ENCODE assay signal across 20 cellular contexts in the genomic region with DNA sequence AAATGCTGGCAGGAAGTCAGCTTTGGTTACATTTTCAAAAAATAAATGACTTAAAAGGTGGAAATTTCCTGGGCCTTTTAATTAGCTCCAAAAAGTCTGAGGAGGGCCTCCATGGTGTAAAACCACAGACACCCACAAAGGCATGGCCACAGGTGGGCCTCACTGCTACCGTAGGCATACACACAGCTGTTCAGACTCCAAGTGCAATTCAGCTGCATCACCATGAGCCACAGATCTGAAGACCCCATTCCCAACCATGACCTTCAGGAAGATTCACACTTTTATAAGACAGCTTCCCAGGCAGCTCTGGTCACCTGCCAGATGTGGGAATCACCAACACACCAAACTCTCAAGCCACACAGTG. TPM values are rescaled to one million over a fixed set of nuclear protein-coding genes. Genes with fewer than 3 reads are reported as not detected.
DNase-seq lines count a peak whose midpoint lies in the region; ATAC-seq, FAIRE-seq and TF ChIP-seq lines count a peak whose summit lies in the region.
"Had no signal": no experiment of that assay in that cellular context is flagged by ENCODE, and none has a peak within 500 bp of the region (broad histone marks: within the 10 kb centered on the region; RNA-seq: fewer than 3 reads in every experiment).

No MANE protein-coding gene starts in this region.

- H2BK5ac ChIP-seq in H1 (ENCODE audit: low read depth, low read length) = 0 out of 2 replicates have a peak overlapping the region, but pooled peaks have one; percentile 9

- H3K9me3 ChIP-seq in H1 (ENCODE audit: insufficient read depth in 2 of 2, low read depth in 1 of 2, low read length in 1 of 2) = no peaks in the 10 kb centered on the region
- H3K9me3 ChIP-seq: prostate gland, upper lobe of left lung had no signal

- peak; percentile 31 for DNase-seq in stimulated activated CD4-positive, alpha-beta T cell treated with anti-CD3 and anti-CD28 coated beads, Interleukin-15, amount 100 ng/mL, for 24 hours
- no peak for DNase-seq in stimulated activated CD4-positive, alpha-beta T cell treated with anti-CD3 and anti-CD28 coated beads, Interleukin-4, amount 100 ng/mL, for 4 hours
- peak; percentile 33 for DNase-seq in activated CD4-positive, alpha-beta memory T cell treated with anti-CD3 and anti-CD28 coated beads for 36 hours
- no peak for DNase-seq in H1 (ENCODE audit: low read depth in 1 of 2, low spot score in 2 of 2)
- no peak for DNase-seq in Kasumi-1 (lab: John Stamatoyannopoulos, UW)
- DNase-seq in progenitor cell of endocrine pancreas (ENCODE audit: low spot score, unreplicated experiment) = no peak
- DNase-seq: COR-L47, GOT3, MV-4-11, NCI-H1694 treated with DMSO at 0.1 percent for 48 hours, OCI-M1, SHP77, upper lobe of left lung had no signal

- no peaks in the 10 kb centered on the region for H3K9me3 Mint-ChIP-seq in activated CD4-positive, alpha-beta memory T cell treated with anti-CD3 and anti-CD28 coated beads for 36 hours
- no peaks in the 10 kb centered on the region for H3K9me3 Mint-ChIP-seq in progenitor cell of endocrine pancreas (ENCODE audit: low read depth)
- H3K9me3 Mint-ChIP-seq: neural crest cell had no signal

- H3K27ac ChIP-seq in H1 (ENCODE audit: low read depth, low read length) = no peak overlapping the region
- H3K27ac ChIP-seq: prostate gland, skin epidermis, upper lobe of left lung had no signal

- TF ChIP-seq RAD21 in H1 (IDR thresholded peaks at IDR 0.05 in 1 of 2, conservative IDR thresholded peaks at IDR 0.05 in 1 of 2; ENCODE audit: low read depth in 2 of 2, low read length in 2 of 2) = no peak

- H3K4me3 Mint-ChIP-seq in activated CD4-positive, alpha-beta memory T cell treated with anti-CD3 and anti-CD28 coated beads for 36 hours = no peak overlapping the region
- H3K4me3 Mint-ChIP-seq in progenitor cell of endocrine pancreas (ENCODE audit: low read depth) = no peak overlapping the region
- H3K4me3 Mint-ChIP-seq: mesothelial cell of epicardium, neural crest cell had no signal

- no peak for TF ChIP-seq POLR2A in H1 (IDR thresholded peaks at IDR 0.05; ENCODE audit: control extremely low read depth in 1 of 2, low read depth in 2 of 2, low read length in 2 of 2)

- H2BK12ac ChIP-seq in H1 (ENCODE audit: low read depth, low read length) = no peak overlapping the region

- no peak overlapping the region for H3K9ac ChIP-seq in H1 (replicated peaks in 1 of 4; ENCODE audit: extremely low read depth in 1 of 4, low read depth in 3 of 4, low read length in 3 of 4)

- H3K18ac ChIP-seq in H1 (ENCODE audit: extremely low read depth, low read length) = no peak overlapping the region

- peaks cover 42% of the 10 kb centered on the region for H3K36me3 Mint-ChIP-seq in activated CD4-positive, alpha-beta memory T cell treated with anti-CD3 and anti-CD28 coated beads for 36 hours
- H3K36me3 Mint-ChIP-seq in progenitor cell of endocrine pancreas (ENCODE audit: insufficient read depth) = peaks cover 22% of the 10 kb centered on the region

- H3K23ac ChIP-seq in H1 (ENCODE audit: insufficient read length) = no peak overlapping the region

- H3K27me3 ChIP-seq in H1 (replicated peaks in 1 of 4; ENCODE audit: control insufficient read depth in 3 of 4, extremely low read depth in 1 of 4, insufficient read depth in 3 of 4, low read length in 3 of 4) = no peaks in the 10 kb centered on the region
- H3K27me3 ChIP-seq: upper lobe of left lung had no signal

- CTCF ChIA-PET in activated CD4-positive, alpha-beta memory T cell treated with anti-CD3 and anti-CD28 coated beads for 36 hours (lab: Charles Lee) = interaction anchor here (0.9 to 1.3 kb wide), 4 partner anchors 10 to 129 kb away, joined by 3 to 4 read pairs (median 3); no protein-coding TSS in a partner anchor
- CTCF ChIA-PET in H1 (lab: Charles Lee; ENCODE audit: partially characterized antibody) = interaction anchor here (1.1 to 2.2 kb wide), 2 partner anchors 12 to 36 kb away, joined by 3 to 7 read pairs; no protein-coding TSS in a partner anchor

- intact Hi-C loops in activated CD4-positive, alpha-beta memory T cell treated with anti-CD3 and anti-CD28 coated beads for 36 hours (cut with micrococcal nuclease) = no loop called here

- H4K91ac ChIP-seq in H1 (replicated peaks; ENCODE audit: insufficient read length, low read length) = no peak overlapping the region

- no peak for ATAC-seq in HG02840 (IDR thresholded peaks at IDR 0.05; ENCODE audit: low FRiP score, unreplicated experiment)
- ATAC-seq: K562, left lobe of liver had no signal

- H3K14ac ChIP-seq in H1 (ENCODE audit: insufficient read length) = no peak overlapping the region

- no peak overlapping the region for H2AK5ac ChIP-seq in H1 (ENCODE audit: low read depth, low read length)

- no peaks in the 10 kb centered on the region for H3K23me2 ChIP-seq in H1 (ENCODE audit: low read depth, low read length)

- FAIRE-seq in H1 (lab: Jason Lieb, UNC) = no peak
- FAIRE-seq: K562 had no signal

- no peak overlapping the region for H4K5ac ChIP-seq in H1 (ENCODE audit: insufficient read length, low read depth, low read length)

- H3K4me2 ChIP-seq in H1 (ENCODE audit: insufficient read depth in 1 of 2, low read depth in 2 of 2, low read length in 2 of 2) = no peak overlapping the region

- H3K27ac Mint-ChIP-seq in activated CD4-positive, alpha-beta memory T cell treated with anti-CD3 and anti-CD28 coated beads for 36 hours = peak overlapping the region; percentile 66
- no peak overlapping the region for H3K27ac Mint-ChIP-seq in progenitor cell of endocrine pancreas
- H3K27ac Mint-ChIP-seq: mesothelial cell of epicardium had no signal

- no peak overlapping the region for H2AFZ ChIP-seq in H1 (ENCODE audit: low read length)

- no peak overlapping the region for H3K4me3 ChIP-seq in H1 (ENCODE audit: extremely low read depth in 1 of 4, insufficient read depth in 2 of 4, low read depth in 3 of 4, low read length in 4 of 4)
- H3K4me3 ChIP-seq: K562, prostate gland, skin epidermis, upper lobe of left lung had no signal

- no peak for TF ChIP-seq EP300 in H1 (IDR thresholded peaks at IDR 0.05; ENCODE audit: borderline replicate concordance in 1 of 2, low read depth in 2 of 2, low read length in 2 of 2)

- no peaks in the 10 kb centered on the region for H3K27me3 Mint-ChIP-seq in activated CD4-positive, alpha-beta memory T cell treated with anti-CD3 and anti-CD28 coated beads for 36 hours
- no peaks in the 10 kb centered on the region for H3K27me3 Mint-ChIP-seq in progenitor cell of endocrine pancreas

- WGBS in H1 (ENCODE audit: extremely low coverage in 1 of 2, insufficient coverage in 1 of 2, insufficient read length in 1 of 2, insufficient replicate concordance in 2 of 2, low coverage in 1 of 2, low lambda C conversion rate in 2 of 2, missing lambda C conversion rate in 1 of 2), 2 experiments = 93% methylated on average over 1 of the region's 1 CpG; no CpG with 5 or more reads in 1 of the 2 experiments

- TF ChIP-seq CTCF in H1 (IDR thresholded peaks at IDR 0.05; ENCODE audit: control extremely low read depth in 1 of 3, insufficient read depth in 1 of 3, low read depth in 1 of 3, low read length in 3 of 3) (no peak), progenitor cell of endocrine pancreas (IDR thresholded peaks at IDR 0.05; ENCODE audit: unreplicated experiment) (no peak)

- H4K20me1 ChIP-seq in H1 (replicated peaks in 1 of 2; ENCODE audit: control insufficient read depth in 1 of 2, insufficient read depth in 2 of 2, low read length in 2 of 2) = peaks cover 5 to 10% of the 10 kb centered on the region in 2 experiments

- no peak overlapping the region for H3K4ac ChIP-seq in H1 (replicated peaks; ENCODE audit: insufficient read length, low read depth, low read length)

- POLR2A ChIA-PET in activated CD4-positive, alpha-beta memory T cell treated with anti-CD3 and anti-CD28 coated beads for 36 hours (lab: Charles Lee) = interaction anchor here (1.0 kb wide), 1 partner anchor 47 kb away, joined by 4 read pairs; no protein-coding TSS in a partner anchor
- POLR2A ChIA-PET in H1 (lab: Charles Lee; ENCODE audit: partially characterized antibody) = interaction anchor here (1.0 to 1.2 kb wide), 2 partner anchors 13 to 65 kb away, joined by 3 read pairs; no protein-coding TSS in a partner anchor

- no peak overlapping the region for H3K56ac ChIP-seq in H1 (replicated peaks; ENCODE audit: insufficient read length, low read depth, low read length)

- no peak overlapping the region for H2BK120ac ChIP-seq in H1 (replicated peaks; ENCODE audit: low read depth, low read length)

- peaks cover 0 to 14% of the 10 kb centered on the region in 2 experiments; a peak in 1 of 4 replicates for H3K79me2 ChIP-seq in H1 (ENCODE audit: control insufficient read depth in 1 of 2, insufficient read depth in 2 of 2, low read length in 2 of 2)

- no peak overlapping the region for H2BK20ac ChIP-seq in H1 (ENCODE audit: low read length)

- peaks cover 35% of the 10 kb centered on the region for H3K4me1 Mint-ChIP-seq in activated CD4-positive, alpha-beta memory T cell treated with anti-CD3 and anti-CD28 coated beads for 36 hours (ENCODE audit: low read depth)
- H3K4me1 Mint-ChIP-seq in progenitor cell of endocrine pancreas (ENCODE audit: low read depth) = no peaks in the 10 kb centered on the region
- H3K4me1 Mint-ChIP-seq: mesothelial cell of epicardium, neural crest cell had no signal

- no peaks in the 10 kb centered on the region for H3K4me1 ChIP-seq in H1 (replicated peaks in 1 of 4; ENCODE audit: control insufficient read depth in 3 of 4, insufficient read depth in 4 of 4, low read length in 3 of 4)
- H3K4me1 ChIP-seq: prostate gland, upper lobe of left lung had no signal

- H3K36me3 ChIP-seq in H1 (ENCODE audit: control insufficient read depth in 2 of 4, insufficient read depth in 4 of 4, low read length in 3 of 4) = peaks cover 5 to 61% (median 24%) of the 10 kb centered on the region in 4 experiments
- H3K36me3 ChIP-seq: prostate gland had no signal

- H4K8ac ChIP-seq in H1 (ENCODE audit: extremely low read depth, insufficient read depth, low read length) = no peak overlapping the region

- H3K79me1 ChIP-seq in H1 (ENCODE audit: low read depth, low read length) = peaks cover 3% of the 10 kb centered on the region; the same call in 1 of the 2 replicates

- H2BK15ac ChIP-seq in H1 (ENCODE audit: low read length) = no peak overlapping the region

RNA-seq across cellular contexts. Expression of a gene that starts 20.6 kb away (rescaled TPM):
- total RNA-seq in activated CD4-positive, alpha-beta memory T cell treated with anti-CD3 and anti-CD28 coated beads for 36 hours = 10 to 100 TPM; 76.9 to 82.0 TPM
- 124 and 128 TPM in 2 replicates for total RNA-seq in H1 (2021; fragmentation: NEBNext Ultra II Directional; extraction: Animal tissue kit (Norgen Biotek cat#: 25700))
- polyA plus RNA-seq in H1 (2011; rRNA removed) = 29.4 and 37.9 TPM in 2 replicates
- 37.1 TPM for polyA plus RNA-seq in H1 (2011; cell fraction: cytosol; rRNA removed)
- polyA plus RNA-seq in H1 (2011; cell fraction: nucleus; rRNA removed) = 33.0 TPM
- 59.7 to 79.1 TPM (median 65.0 TPM) in 4 replicates for polyA plus RNA-seq in H1 (2012, experiment 1 of 2)
- polyA plus RNA-seq in H1 (2012, experiment 2 of 2) = 27.6 TPM
- polyA plus RNA-seq in H1 (2013, experiment 1 of 2) = 58.0 TPM
- 54.7 TPM for polyA plus RNA-seq in H1 (2013, experiment 2 of 2)
- 148 and 169 TPM in 2 replicates for polyA minus RNA-seq in H1 (2011; rRNA and poly(A)+ RNA removed)
- polyA minus RNA-seq in H1 (2011; cell fraction: cytosol; rRNA and poly(A)+ RNA removed) = 74.3 TPM
- polyA minus RNA-seq in H1 (2011; cell fraction: nucleus; rRNA and poly(A)+ RNA removed) = 97.3 TPM
- 99.9 and 101 TPM in 2 replicates for total RNA-seq in progenitor cell of endocrine pancreas

RNA-seq across cellular contexts. Expression of a gene that starts 48.1 kb away (rescaled TPM):
- 10 to 100 TPM; 37.2 to 38.6 TPM for total RNA-seq in activated CD4-positive, alpha-beta memory T cell treated with anti-CD3 and anti-CD28 coated beads for 36 hours
- 43.4 and 45.6 TPM in 2 replicates for total RNA-seq in H1 (2021; fragmentation: NEBNext Ultra II Directional; extraction: Animal tissue kit (Norgen Biotek cat#: 25700))
- polyA plus RNA-seq in H1 (2011; rRNA removed) = 65.4 and 74.2 TPM in 2 replicates
- 67.2 TPM for polyA plus RNA-seq in H1 (2011; cell fraction: cytosol; rRNA removed)
- polyA plus RNA-seq in H1 (2011; cell fraction: nucleus; rRNA removed) = 48.5 TPM
- 44.2 to 53.6 TPM (median 49.8 TPM) in 4 replicates for polyA plus RNA-seq in H1 (2012, experiment 1 of 2)
- 35.8 TPM for polyA plus RNA-seq in H1 (2012, experiment 2 of 2)
- 53.7 TPM for polyA plus RNA-seq in H1 (2013, experiment 1 of 2)
- 56.7 TPM for polyA plus RNA-seq in H1 (2013, experiment 2 of 2)
- 46.3 and 62.7 TPM in 2 replicates for polyA minus RNA-seq in H1 (2011; rRNA and poly(A)+ RNA removed)
- polyA minus RNA-seq in H1 (2011; cell fraction: cytosol; rRNA and poly(A)+ RNA removed) = 61.6 TPM
- 28.6 TPM for polyA minus RNA-seq in H1 (2011; cell fraction: nucleus; rRNA and poly(A)+ RNA removed)
- total RNA-seq in progenitor cell of endocrine pancreas = 45.9 and 52.4 TPM in 2 replicates

Comparison
In these comparisons a context has a peak if more than half of its experiments do, and no peak if none do; other contexts are left out.
1. DNase-seq: peak in stimulated activated CD4-positive, alpha-beta T cell treated with anti-CD3 and anti-CD28 coated beads, Interleukin-15, amount 100 ng/mL, for 24 hours (single experiment) and activated CD4-positive, alpha-beta memory T cell treated with anti-CD3 and anti-CD28 coated beads for 36 hours (single experiment); none in stimulated activated CD4-positive, alpha-beta T cell treated with anti-CD3 and anti-CD28 coated beads, Interleukin-4, amount 100 ng/mL, for 4 hours (0 of 2), H1 (0 of 2), Kasumi-1 (0 of 2) and progenitor cell of endocrine pancreas (single experiment).